Comparison of ENCODE assay signal across 8 cellular contexts in genomic region chr13:31200636-31200970, GRCh38. TPM values are rescaled to one million over a fixed set of nuclear protein-coding genes. Genes with fewer than 3 reads are reported as not detected.
DNase-seq lines count a peak whose midpoint lies in the region; ATAC-seq, FAIRE-seq and TF ChIP-seq lines count a peak whose summit lies in the region.

No MANE protein-coding gene starts in this region.

- H3K4me2 ChIP-seq in GM12878 (ENCODE audit: control insufficient read depth, insufficient read depth): peak overlapping the region; percentile 66

- no TSS peak for BruUV-seq in GM12878 (replicated peaks; lab: Mats Ljungman, UMichigan)

- in situ Hi-C loops in GM12878 (cut with MboI): no loop called here

- RAD21 ChIA-PET in GM12878 (lab: Charles Lee; ENCODE audit: unreplicated experiment): no interaction called here

- peaks cover 19% of the 10 kb centered on the region for H3K4me1 ChIP-seq in ACC112 (ENCODE audit: control insufficient read depth, insufficient read depth, low read length, unreplicated experiment)
- peaks cover 11% of the 10 kb centered on the region for H3K4me1 ChIP-seq in SJCRH30
- H3K4me1 ChIP-seq in GM12878 (ENCODE audit: control insufficient read depth, insufficient read depth, low read length): peaks cover 6% of the 10 kb centered on the region

- FAIRE-seq in GM12878 (lab: Jason Lieb, UNC): no peak

- intact Hi-C loops in GM12878 (cut with micrococcal nuclease; ENCODE audit: unreplicated experiment): no loop called here

- H3K9me3 ChIP-seq in SJCRH30 (replicated peaks) (no peaks in the 10 kb centered on the region), GM12878 (replicated peaks; ENCODE audit: control insufficient read depth, insufficient read depth, low read length) (no peaks in the 10 kb centered on the region)

- H3K36me3 ChIP-seq in ACC112 (ENCODE audit: insufficient read depth, low read length) (no peaks in the 10 kb centered on the region), SJCRH30 (no peaks in the 10 kb centered on the region), GM12878 (ENCODE audit: control insufficient read depth in 2 of 2, insufficient read depth in 2 of 2, low read length in 1 of 2) (no peaks in the 10 kb centered on the region)

- H3K27ac ChIP-seq in ACC112 (ENCODE audit: low read depth, low read length) (peak overlapping the region; percentile 71; the same call in 1 of the 2 replicates), SJCRH30 (peak overlapping the region; percentile 55), GM12878 (ENCODE audit: control insufficient read depth, insufficient read depth) (peak overlapping the region; percentile 31)

- H3K4me3 ChIP-seq in ACC112 (ENCODE audit: low read depth, low read length) (peak overlapping the region; percentile 78), SJCRH30 (peak overlapping the region; percentile 84), GM12878 (peak overlapping the region; percentile 83)

- no peaks in the 10 kb centered on the region for H3K27me3 ChIP-seq in ACC112 (ENCODE audit: insufficient read depth, low read length)
- H3K27me3 ChIP-seq in SJCRH30: peaks cover 12% of the 10 kb centered on the region
- H3K27me3 ChIP-seq in GM12878 (replicated peaks in 1 of 2; ENCODE audit: control insufficient read depth in 2 of 2, insufficient read depth in 2 of 2, low read length in 1 of 2): peaks cover 0 to 4% of the 10 kb centered on the region in 2 experiments; a peak in 2 of 4 replicates

- SMC1A ChIA-PET in GM12878 (lab: Charles Lee; ENCODE audit: uncharacterized antibody, unreplicated experiment): interaction anchor here (0.6 to 1.3 kb wide), 4 partner anchors 21 to 439 kb away, joined by 3 to 4 read pairs (median 3); no protein-coding TSS in a partner anchor

- ATAC-seq in GM18907 (IDR thresholded peaks at IDR 0.05; ENCODE audit: unreplicated experiment): peak; percentile 32
- ATAC-seq in HG03139 (IDR thresholded peaks at IDR 0.05; ENCODE audit: unreplicated experiment): peak; percentile 19
- peak; percentile 29 for ATAC-seq in GM12878

- H3K79me2 ChIP-seq in ACC112 (ENCODE audit: control insufficient read depth, insufficient read depth, low read length, unreplicated experiment): no peaks in the 10 kb centered on the region
- H3K79me2 ChIP-seq in GM12878 (ENCODE audit: control insufficient read depth, insufficient read depth, low read length): no peaks in the 10 kb centered on the region

- CTCF ChIA-PET in GM12878 (lab: Yijun Ruan, JAX): interaction anchor here (0.8 to 1.1 kb wide), 7 partner anchors 19 to 617 kb away, joined by 3 to 4 read pairs (median 3); no protein-coding TSS in a partner anchor

- no peaks in the 10 kb centered on the region for H4K20me1 ChIP-seq in GM12878 (ENCODE audit: control insufficient read depth, insufficient read depth)

- no peak for TF ChIP-seq EP300 in GM12878 (IDR thresholded peaks at IDR 0.05; ENCODE audit: borderline replicate concordance in 1 of 2, control insufficient read depth in 1 of 2, low read depth in 2 of 2, low read length in 2 of 2)

- WGBS in GM12878 (ENCODE audit: insufficient coverage, insufficient replicate concordance, low lambda C conversion rate, missing lambda C conversion rate): 4% methylated on average over 31 of the region's 34 CpGs

- POLR2A ChIA-PET in GM12878 (lab: Charles Lee): interaction anchor here (0.7 kb wide), 1 partner anchor 40 kb away, joined by 5 read pairs; no protein-coding TSS in a partner anchor

- no peak for TF ChIP-seq CTCF in GM12878 (IDR thresholded peaks at IDR 0.05 in 2 of 3, conservative IDR thresholded peaks at IDR 0.05 in 1 of 3; ENCODE audit: control insufficient read depth in 2 of 3, extremely low read depth in 1 of 3, insufficient read depth in 1 of 3, low read depth in 3 of 3, low read length in 3 of 3)
- no peak for TF ChIP-seq CTCF in GM10266 (IDR thresholded peaks at IDR 0.05; ENCODE audit: control insufficient read depth, insufficient read depth, low read depth, missing control alignments)

- TF ChIP-seq POLR2A in GM12878 (IDR thresholded peaks at IDR 0.05; ENCODE audit: low read depth, low read length): no peak

- H3K9ac ChIP-seq in GM12878 (ENCODE audit: control insufficient read depth, insufficient read depth, low read length): peak overlapping the region; percentile 60

- no peak for TF ChIP-seq RAD21 in GM12878 (IDR thresholded peaks at IDR 0.05; ENCODE audit: insufficient read depth, low read depth, low read length)

- H2AFZ ChIP-seq in ACC112 (ENCODE audit: low read length, unreplicated experiment): peak overlapping the region; percentile 88
- peak overlapping the region; percentile 87 for H2AFZ ChIP-seq in GM12878 (ENCODE audit: control insufficient read depth, low read depth, low read length)

- DNase-seq in SJCRH30 (peak; percentile 65 to 71), GM12878 (ENCODE audit: low read depth, low spot score) (no peak), iris pigment epithelial cell (ENCODE audit: low read depth) (peak; percentile 20), GM10266 (ENCODE audit: extremely low spot score) (no peak)
- peak; percentile 16 to 32 for DNase-seq in stimulated activated CD4-positive, alpha-beta T cell treated with anti-CD3 and anti-CD28 coated beads, Interleukin-1b, Interleukin-23, amount 100 ng/mL, for 4 hours (ENCODE audit: low read depth in 2 of 2)

TF ChIP-seq in GM12878, 131 proteins besides CTCF, POLR2A, EP300 and RAD21 (continues in another document):
- TF ChIP-seq IKZF1 (conservative IDR thresholded peaks at IDR 0.05): peak; percentile 24; the same call in 1 of the 2 replicates
- TF ChIP-seq RB1 (IDR thresholded peaks at IDR 0.05; ENCODE audit: borderline replicate concordance): peak; percentile 52; the same call in 1 of the 2 replicates
- no peak for TF ChIP-seq ZNF687 (IDR thresholded peaks at IDR 0.05)

RNA-seq across cellular contexts. Expression of gene B3GLCT, which starts 0.8 kb away (rescaled TPM):
- 10.3 and 12.2 TPM in 2 replicates for total RNA-seq in SJCRH30 (2014; rRNA removed; shearing (Covaris generic))
- 0.19 and 0.27 TPM in 2 replicates for total RNA-seq in GM12878 (2013; cell fraction: nucleolus; rRNA removed)
- total RNA-seq in GM12878 (2014; rRNA removed): 0.22 and 0.23 TPM in 2 replicates
- total RNA-seq in GM12878 (2014; rRNA removed; fragmentation: Illumina TruSeq; extraction: Trizol): 0.28 and 0.31 TPM in 2 replicates
- 0.27 and 0.28 TPM in 2 replicates for total RNA-seq in GM12878 (2021)
- polyA plus RNA-seq in GM12878 (2011; ENCODE audit: low read depth): 0.18 TPM
- polyA plus RNA-seq in GM12878 (2011; rRNA removed): 0.34 and 0.35 TPM in 2 replicates
- polyA plus RNA-seq in GM12878 (2011; cell fraction: cytosol; rRNA removed): 0.18 TPM in 2 replicates
- 0.15 and 0.16 TPM in 2 replicates for polyA plus RNA-seq in GM12878 (2011; cell fraction: nucleus; rRNA removed)
- polyA plus RNA-seq in GM12878 (2012): 0.23 and 0.25 TPM in 2 replicates
- polyA plus RNA-seq in GM12878 (2014; fragmentation: Illumina TruSeq; extraction: Trizol): 0.14 and 0.22 TPM in 2 replicates
- polyA plus RNA-seq in GM12878 (2014; fragmentation: Nextera tagmentation; extraction: Ambion mirVana): under 1 TPM; 0.07 to 0.10 TPM
- 0.18 TPM in 2 replicates for polyA plus RNA-seq in GM12878 (2014; rRNA removed)
- under 1 TPM; 0.66 to 0.89 TPM for polyA plus RNA-seq in GM12878 (2016; fragmentation: Nextera tagmentation; extraction: Ambion mirVana)
- polyA minus RNA-seq in GM12878 (2011; rRNA and poly(A)+ RNA removed): 0.57 and 0.59 TPM in 2 replicates
- 0.31 TPM in 1 of 2 replicates, not detected in the other for polyA minus RNA-seq in GM12878 (2011; cell fraction: cytosol; rRNA and poly(A)+ RNA removed)
- polyA minus RNA-seq in GM12878 (2011; cell fraction: nucleus; rRNA and poly(A)+ RNA removed): 0.12 and 0.67 TPM in 2 replicates

RNA-seq across cellular contexts. Expression of gene HSPH1, which starts 38.9 kb away (rescaled TPM):
- total RNA-seq in SJCRH30 (2014; rRNA removed; shearing (Covaris generic)): 161 and 171 TPM in 2 replicates
- 63.5 and 63.9 TPM in 2 replicates for total RNA-seq in GM12878 (2013; cell fraction: nucleolus; rRNA removed)
- total RNA-seq in GM12878 (2014; rRNA removed) (49.7 and 53.9 TPM in 2 replicates), GM12878 (2014; rRNA removed; fragmentation: Illumina TruSeq; extraction: Trizol) (90.5 and 99.9 TPM in 2 replicates), GM12878 (2021) (103 and 106 TPM in 2 replicates)
- polyA plus RNA-seq in GM12878 (2011; ENCODE audit: low read depth): 19.0 TPM
- polyA plus RNA-seq in GM12878 (2011; rRNA removed) (77.5 and 108 TPM in 2 replicates), GM12878 (2014; fragmentation: Illumina TruSeq; extraction: Trizol) (85.3 and 99.5 TPM in 2 replicates), GM12878 (2014; fragmentation: Nextera tagmentation; extraction: Ambion mirVana) (100 to 1,000 TPM in 1 of 2 experiments, 10 to 100 TPM in 1; 40.2 to 109 TPM), GM12878 (2014; rRNA removed) (44.9 and 48.2 TPM in 2 replicates), GM12878 (2016; fragmentation: Nextera tagmentation; extraction: Ambion mirVana) (100 to 1,000 TPM; 155 to 159 TPM)
- 23.6 and 24.2 TPM in 2 replicates for polyA plus RNA-seq in GM12878 (2011; cell fraction: cytosol; rRNA removed)
- polyA plus RNA-seq in GM12878 (2011; cell fraction: nucleus; rRNA removed): 45.5 and 69.4 TPM in 2 replicates
- polyA plus RNA-seq in GM12878 (2012): 38.8 and 41.8 TPM in 2 replicates
- polyA minus RNA-seq in GM12878 (2011; rRNA and poly(A)+ RNA removed): 18.9 and 36.9 TPM in 2 replicates
- 23.1 and 28.4 TPM in 2 replicates for polyA minus RNA-seq in GM12878 (2011; cell fraction: cytosol; rRNA and poly(A)+ RNA removed)
- 32.0 and 57.2 TPM in 2 replicates for polyA minus RNA-seq in GM12878 (2011; cell fraction: nucleus; rRNA and poly(A)+ RNA removed)

Comparison
In these comparisons a context has a peak if more than half of its experiments do, and no peak if none do; other contexts are left out.
1. DNase-seq: peak in SJCRH30 (2 of 2), iris pigment epithelial cell (single experiment) and stimulated activated CD4-positive, alpha-beta T cell treated with anti-CD3 and anti-CD28 coated beads, Interleukin-1b, Interleukin-23, amount 100 ng/mL, for 4 hours (2 of 2); none in GM12878 (single experiment) and GM10266 (single experiment).
2. Peak in every context shown above with its lines, with median percentiles within 50 percentile points of each other: H3K27ac ChIP-seq, H3K4me3 ChIP-seq and ATAC-seq.